10 cellular contexts compared by ENCODE assay signal in the genomic region with DNA sequence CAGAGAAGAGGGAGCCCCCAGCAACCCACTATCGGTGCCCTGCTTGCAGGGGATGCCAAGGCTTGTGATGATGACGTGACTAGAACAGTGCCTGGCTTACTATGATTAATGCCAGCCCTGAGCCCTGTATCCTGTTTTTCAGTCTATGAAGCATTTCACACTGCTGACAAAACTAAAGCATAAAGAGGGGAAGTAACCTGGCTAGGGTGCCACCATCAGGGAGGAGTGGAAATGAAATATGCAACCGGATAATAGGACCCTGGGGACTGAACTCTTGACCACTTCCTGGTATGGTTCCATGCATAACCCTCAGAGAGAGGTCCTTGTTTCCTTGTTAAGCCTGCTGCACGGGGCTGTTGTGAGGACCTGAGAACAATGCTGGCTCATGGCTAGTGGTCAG. TPM values are rescaled to one million over a fixed set of nuclear protein-coding genes. Genes with fewer than 3 reads are reported as not detected.
A peak's percentile ranks its signal among the peaks of the same experiment; 100 is the strongest.
DNase-seq lines count a peak whose midpoint lies in the region; ATAC-seq and TF ChIP-seq lines count a peak whose summit lies in the region.
"Had no signal": no experiment of that assay in that cellular context is flagged by ENCODE, and none has a peak within 500 bp of the region (broad histone marks: within the 10 kb centered on the region; RNA-seq: fewer than 3 reads in every experiment).

No MANE protein-coding gene starts in this region.

- RAD21 ChIA-PET in HCT116 (lab: Charles Lee; ENCODE audit: low non-redundant PET in 1 of 2, low total read pairs in 2 of 2, uncharacterized antibody in 2 of 2, unreplicated experiment in 2 of 2), result no interaction called here

- no peak for TF ChIP-seq POLR2A in HCT116 (IDR thresholded peaks at IDR 0.05; ENCODE audit: borderline replicate concordance, extremely low read depth, insufficient read depth, insufficient read length)

- CTCF ChIA-PET in HCT116 (lab: Charles Lee), result no interaction called here

- no peaks in the 10 kb centered on the region for H3K36me3 ChIP-seq in HCT116 (ENCODE audit: control insufficient read depth in 1 of 2, insufficient read depth in 2 of 2, low read length in 2 of 2)
- H3K36me3 ChIP-seq: SJSA1 had no signal

- in situ Hi-C loops in KBM-7 (cut with MboI; ENCODE audit: low pct_unique_long_range_greater_than_20kb, low sequenced_read_pairs), result no loop called here

- no peak overlapping the region for H2AFZ ChIP-seq in HCT116 (ENCODE audit: low read depth, low read length, poor library complexity, severe bottlenecking)

- no TSS peak for BruUV-seq in HCT116 (replicated peaks; lab: Mats Ljungman, UMichigan)

- H3K4me1 Mint-ChIP-seq in activated T-helper 2 cell treated with anti-CD3 and anti-CD28 coated beads, Interferon-gamma antibody, Interleukin-2, Interleukin-4, amounts not matched to agents 10 μg/mL and 5 μg/mL and 100 μg/mL, durations not matched to agents 14 hours and 24 hours and 36 hours (ENCODE audit: low read depth), result no peaks in the 10 kb centered on the region

- H3K4me3 ChIP-seq in HCT116 (replicated peaks in 1 of 2; ENCODE audit: low read depth in 1 of 2, low read length in 2 of 2), result no peak overlapping the region
- H3K4me3 ChIP-seq: SJSA1 had no signal

- no peak overlapping the region for H3K27ac Mint-ChIP-seq in activated T-helper 2 cell treated with anti-CD3 and anti-CD28 coated beads, Interferon-gamma antibody, Interleukin-2, Interleukin-4, amounts not matched to agents 10 μg/mL and 5 μg/mL and 100 μg/mL, durations not matched to agents 14 hours and 24 hours and 36 hours

- H3K27me3 Mint-ChIP-seq in activated T-helper 2 cell treated with anti-CD3 and anti-CD28 coated beads, Interferon-gamma antibody, Interleukin-2, Interleukin-4, amounts not matched to agents 10 μg/mL and 5 μg/mL and 100 μg/mL, durations not matched to agents 14 hours and 24 hours and 36 hours (ENCODE audit: low read depth), result peaks cover 4% of the 10 kb centered on the region

- no peaks in the 10 kb centered on the region for H3K9me3 Mint-ChIP-seq in activated T-helper 2 cell treated with anti-CD3 and anti-CD28 coated beads, Interferon-gamma antibody, Interleukin-2, Interleukin-4, amounts not matched to agents 10 μg/mL and 5 μg/mL and 100 μg/mL, durations not matched to agents 14 hours and 24 hours and 36 hours

- H3K9me3 ChIP-seq in HCT116 (ENCODE audit: control insufficient read depth in 1 of 2, insufficient read depth in 1 of 2, low read depth in 1 of 2, low read length in 2 of 2), result no peaks in the 10 kb centered on the region
- H3K9me3 ChIP-seq: SJSA1 had no signal

- no peak for TF ChIP-seq RAD21 in HCT116 (IDR thresholded peaks at IDR 0.05; ENCODE audit: low read depth)

- no peaks in the 10 kb centered on the region for H3K9me2 ChIP-seq in HCT116 (ENCODE audit: insufficient read depth)

- POLR2A ChIA-PET in HCT116 (lab: Charles Lee), result no interaction called here

- peaks cover 0 to 5% of the 10 kb centered on the region in 2 experiments; a peak in 2 of 4 replicates for H3K4me1 ChIP-seq in HCT116 (ENCODE audit: control insufficient read depth in 1 of 2, insufficient read depth in 2 of 2, low read length in 2 of 2)
- H3K4me1 ChIP-seq: SJSA1 had no signal

- peak; percentile 97 for ATAC-seq in GM18861 (IDR thresholded peaks at IDR 0.05; ENCODE audit: unreplicated experiment)
- peak; percentile 42 for ATAC-seq in HCT116

- no peaks in the 10 kb centered on the region for H3K27me3 ChIP-seq in HCT116 (ENCODE audit: insufficient read depth, low read length)
- H3K27me3 ChIP-seq: SJSA1 had no signal

- DNase-seq in HCT116 (ENCODE audit: low read depth, low spot score) (no peak), KBM-7 (peak; percentile 83), germinal center (ENCODE audit: low spot score) (peak; percentile 58), NCI-H446 (lab: John Stamatoyannopoulos, UW) (no peak), NCI-H524 treated with DMSO at 0.1 percent for 48 hours (lab: John Stamatoyannopoulos, UW) (no peak), SHP77 (lab: John Stamatoyannopoulos, UW) (no peak)
- no peak for DNase-seq in activated T-helper 2 cell treated with anti-CD3 and anti-CD28 coated beads, Interferon-gamma antibody, Interleukin-2, Interleukin-4, amounts not matched to agents 10 μg/mL and 5 μg/mL and 100 μg/mL, durations not matched to agents 14 hours and 24 hours and 36 hours (ENCODE audit: low spot score)
- DNase-seq: mesenchymal stem cell had no signal

- no peaks in the 10 kb centered on the region for H3K79me2 ChIP-seq in HCT116 (ENCODE audit: insufficient read depth, low read length)

- intact Hi-C loops in HCT116 (cut with micrococcal nuclease), result no loop called here
- intact Hi-C loops in activated T-helper 2 cell treated with anti-CD3 and anti-CD28 coated beads, Interferon-gamma antibody, Interleukin-2, Interleukin-4, amounts not matched to agents 10 μg/mL and 5 μg/mL and 100 μg/mL, durations not matched to agents 14 hours and 24 hours and 36 hours (cut with micrococcal nuclease), result no loop called here

- no peak for TF ChIP-seq CTCF in HCT116 (IDR thresholded peaks at IDR 0.05 in 2 of 3, conservative IDR thresholded peaks at IDR 0.05 in 1 of 3; ENCODE audit: borderline replicate concordance in 1 of 3, insufficient read depth in 1 of 3, low read depth in 2 of 3, low read length in 2 of 3)

- H3K27ac ChIP-seq in HCT116 (ENCODE audit: low read depth, low read length), result no peak overlapping the region
- H3K27ac ChIP-seq: SJSA1 had no signal

- no peaks in the 10 kb centered on the region for H3K36me3 Mint-ChIP-seq in activated T-helper 2 cell treated with anti-CD3 and anti-CD28 coated beads, Interferon-gamma antibody, Interleukin-2, Interleukin-4, amounts not matched to agents 10 μg/mL and 5 μg/mL and 100 μg/mL, durations not matched to agents 14 hours and 24 hours and 36 hours (ENCODE audit: low read depth)

- no peaks in the 10 kb centered on the region for H4K20me1 ChIP-seq in HCT116 (ENCODE audit: insufficient read depth)

- no peak overlapping the region for H3K4me3 Mint-ChIP-seq in activated T-helper 2 cell treated with anti-CD3 and anti-CD28 coated beads, Interferon-gamma antibody, Interleukin-2, Interleukin-4, amounts not matched to agents 10 μg/mL and 5 μg/mL and 100 μg/mL, durations not matched to agents 14 hours and 24 hours and 36 hours (ENCODE audit: low read depth)

- no peak overlapping the region for H3K9ac ChIP-seq in HCT116 (ENCODE audit: low read length)

- no peak overlapping the region for H3K4me2 ChIP-seq in HCT116 (ENCODE audit: low read length)

TF ChIP-seq in HCT116, 20 proteins besides CTCF, POLR2A, EP300 and RAD21:
- no peak for TF ChIP-seq TCF7L2 (IDR thresholded peaks at IDR 0.05; ENCODE audit: borderline replicate concordance, extremely low read depth, insufficient read depth, insufficient read length)
- TF ChIP-seq CBX3 (IDR thresholded peaks at IDR 0.05; ENCODE audit: low read depth), result no peak
- no peak for TF ChIP-seq ZFX (IDR thresholded peaks at IDR 0.05)
- TF ChIP-seq SIN3A (IDR thresholded peaks at IDR 0.05; ENCODE audit: low read depth), result no peak
- no peak for TF ChIP-seq ZNF274 (IDR thresholded peaks at IDR 0.05; ENCODE audit: low read depth, low read length)
- TF ChIP-seq YY1 (IDR thresholded peaks at IDR 0.05; ENCODE audit: extremely low read depth, insufficient replicate concordance, low read depth, low read length), result no peak
- TF ChIP-seq, protein P1, sequence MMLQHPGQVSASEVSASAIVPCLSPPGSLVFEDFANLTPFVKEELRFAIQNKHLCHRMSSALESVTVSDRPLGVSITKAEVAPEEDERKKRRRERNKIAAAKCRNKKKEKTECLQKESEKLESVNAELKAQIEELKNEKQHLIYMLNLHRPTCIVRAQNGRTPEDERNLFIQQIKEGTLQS (IDR thresholded peaks at IDR 0.05), result no peak
- no peak for TF ChIP-seq CEBPB (IDR thresholded peaks at IDR 0.05; ENCODE audit: low read depth)
- no peak for TF ChIP-seq EZH2 (IDR thresholded peaks at IDR 0.05)

RNA-seq across cellular contexts. Expression of a gene that starts 50.3 kb away (rescaled TPM):
- total RNA-seq in HCT116 (2021; ENCODE audit: unreplicated experiment), result 48.8 TPM
- polyA plus RNA-seq in HCT116 (2012), result 15.0 and 26.8 TPM in 2 replicates
- 53.2 and 55.7 TPM in 2 replicates for total RNA-seq in activated T-helper 2 cell treated with anti-CD3 and anti-CD28 coated beads, Interferon-gamma antibody, Interleukin-2, Interleukin-4, amounts not matched to agents 10 μg/mL and 5 μg/mL and 100 μg/mL, durations not matched to agents 14 hours and 24 hours and 36 hours

Comparison
In these comparisons a context has a peak if more than half of its experiments do, and no peak if none do; other contexts are left out.
1. DNase-seq: peak in KBM-7 (single experiment) and germinal center (single experiment); none in HCT116 (single experiment), NCI-H446 (0 of 2), NCI-H524 treated with DMSO at 0.1 percent for 48 hours (single experiment), activated T-helper 2 cell treated with anti-CD3 and anti-CD28 coated beads, Interferon-gamma antibody, Interleukin-2, Interleukin-4, amounts not matched to agents 10 μg/mL and 5 μg/mL and 100 μg/mL, durations not matched to agents 14 hours and 24 hours and 36 hours (single experiment) and SHP77 (0 of 2).